Comparison of ENCODE assay signal across 8 cellular contexts in the genomic region with DNA sequence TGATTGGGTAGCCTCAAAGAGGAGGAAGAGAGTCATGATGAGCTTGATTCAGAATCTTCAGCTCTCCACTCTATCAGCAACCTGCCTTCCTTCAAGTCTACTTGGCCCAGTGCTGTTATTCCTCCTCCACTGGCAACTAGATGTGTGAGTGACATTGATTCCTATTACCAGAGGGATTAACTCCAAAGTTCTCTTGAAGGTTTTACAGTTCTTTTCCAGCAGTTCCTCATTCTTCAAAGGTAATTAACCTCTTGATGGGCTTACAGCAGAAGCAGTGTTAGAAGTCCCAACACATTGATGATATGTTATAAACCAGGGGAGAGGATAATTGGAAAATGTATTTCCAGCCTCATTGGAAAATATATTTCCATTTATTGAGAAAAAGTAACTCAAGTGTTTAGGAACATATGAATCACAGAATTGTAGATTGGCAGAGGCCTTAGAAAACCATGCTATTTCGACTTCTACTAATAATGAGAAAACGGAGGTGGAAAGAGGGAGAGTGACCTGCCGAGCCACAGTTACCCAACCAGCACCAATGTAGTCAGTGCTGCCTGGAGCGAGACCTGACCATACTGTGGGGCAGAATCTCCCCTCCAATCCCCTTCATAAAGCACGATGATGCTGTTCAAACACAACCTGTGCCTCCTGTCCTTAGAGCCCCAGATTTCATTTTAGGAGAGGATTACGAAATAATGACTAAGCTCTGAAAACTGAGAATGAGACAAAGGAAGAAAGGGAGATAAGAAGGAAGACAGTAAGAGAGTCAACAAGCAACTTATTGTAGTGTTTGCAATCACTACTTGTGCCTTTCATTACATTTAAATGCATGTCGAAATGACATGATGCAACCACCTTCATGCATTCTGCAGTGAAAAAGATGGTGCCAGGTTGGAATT.
DNase-seq lines count a peak whose midpoint lies in the region; ATAC-seq and TF ChIP-seq lines count a peak whose summit lies in the region.

No MANE protein-coding gene starts in this region.

- no TSS peak for BruUV-seq in Panc1 (replicated peaks; lab: Mats Ljungman, UMichigan)

- H3K4me3 ChIP-seq in Panc1 (ENCODE audit: low read depth in 2 of 2, low read length in 2 of 2) (no peak overlapping the region), Peyer's patch (no peak overlapping the region)

- H3K9me3 ChIP-seq in Panc1 (ENCODE audit: control insufficient read depth, insufficient read depth, low read depth, low read length) (no peaks in the 10 kb centered on the region), Peyer's patch (no peaks in the 10 kb centered on the region)

- TF ChIP-seq CTCF in Panc1 (IDR thresholded peaks at IDR 0.05), result no peak
- TF ChIP-seq CTCF in Peyer's patch (IDR thresholded peaks at IDR 0.05), result no peak

- DNase-seq in SKM-1 treated with dmso at 0.1 percent for 144 hours (lab: John Stamatoyannopoulos, UW; ENCODE audit: unreplicated experiment) (peak; percentile 11), SKM-1 (lab: John Stamatoyannopoulos, UW; ENCODE audit: unreplicated experiment) (no peak), Panc1 (ENCODE audit: low read depth, low spot score) (no peak), left colon (no peak), NCI-H128 (lab: John Stamatoyannopoulos, UW; ENCODE audit: unreplicated experiment) (no peak), Peyer's patch (no peak), NCI-H2107 (lab: John Stamatoyannopoulos, UW) (no peak)

- in situ Hi-C loops in Panc1 (cut with HindIII; ENCODE audit: low pct_unique_long_range_greater_than_20kb, low sequenced_read_pairs), result no loop called here

- H3K36me3 ChIP-seq in Panc1 (ENCODE audit: control insufficient read depth, insufficient read depth, low read length), result no peaks in the 10 kb centered on the region
- H3K36me3 ChIP-seq in Peyer's patch, result no peaks in the 10 kb centered on the region

- peak; percentile 79 for ATAC-seq in HG02623 (IDR thresholded peaks at IDR 0.05; ENCODE audit: unreplicated experiment)
- ATAC-seq in Panc1, result no peak
- ATAC-seq in left colon, result peak; percentile 45

- peak overlapping the region; percentile 71 for H3K27ac ChIP-seq in Panc1 (ENCODE audit: low read length)
- no peak overlapping the region for H3K27ac ChIP-seq in Peyer's patch

- H3K4me1 ChIP-seq in Panc1 (ENCODE audit: control insufficient read depth, insufficient read depth, low read length) (peaks cover 46% of the 10 kb centered on the region), Peyer's patch (peaks cover 0 to 7% (median 0%) of the 10 kb centered on the region in 4 donors)

- CTCF ChIA-PET in Panc1 (lab: Charles Lee), result no interaction called here

- no peaks in the 10 kb centered on the region for H3K27me3 ChIP-seq in Panc1 (ENCODE audit: control insufficient read depth, insufficient read depth, low read length)
- H3K27me3 ChIP-seq in Peyer's patch, result no peaks in the 10 kb centered on the region

- intact Hi-C loops in Panc1 (cut with micrococcal nuclease; ENCODE audit: unreplicated experiment) (no loop called here), left colon (cut with DNase I, micrococcal nuclease) (no loop called here)

- no peak for TF ChIP-seq POLR2A in Peyer's patch (IDR thresholded peaks at IDR 0.05)

- POLR2A ChIA-PET in Panc1 (lab: Charles Lee), result interaction anchor here (2.0 kb wide), 1 partner anchor 9 kb away, joined by 5 read pairs; no protein-coding TSS in a partner anchor
